2 cellular contexts compared by ENCODE assay signal in the genomic region with DNA sequence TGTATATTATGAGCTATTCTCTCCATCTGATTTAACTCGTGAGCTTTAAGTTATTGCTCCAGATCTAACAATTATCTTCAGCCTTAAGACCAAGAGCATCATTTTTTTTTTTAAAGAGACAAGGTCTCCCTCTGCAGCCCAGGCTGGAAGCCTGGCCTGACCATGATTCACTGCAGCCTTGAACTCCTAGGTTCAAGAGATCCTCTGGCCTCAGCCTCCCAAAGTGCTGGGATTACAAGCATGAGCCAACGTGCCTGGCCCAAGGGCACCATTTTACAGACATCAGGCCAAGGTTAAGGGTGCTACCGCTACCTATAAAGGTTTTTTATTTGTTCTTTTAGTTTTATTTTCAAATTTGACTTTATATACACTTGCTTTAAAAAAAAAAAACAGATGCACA.
TF ChIP-seq lines count a peak whose summit lies in the region.

No MANE protein-coding gene starts in this region.

TF ChIP-seq in HepG2, 621 proteins besides CTCF, POLR2A, EP300 and RAD21:
- TF ChIP-seq ZNF501 (CRISPR knock-in tag; IDR thresholded peaks at IDR 0.05), result no peak
- no peak for TF ChIP-seq ZNF367 (CRISPR knock-in tag; IDR thresholded peaks at IDR 0.05; ENCODE audit: borderline replicate concordance)
- no peak for TF ChIP-seq TOPORS (CRISPR knock-in tag; IDR thresholded peaks at IDR 0.05)
- no peak for TF ChIP-seq ZNF530 (CRISPR knock-in tag; IDR thresholded peaks at IDR 0.05; ENCODE audit: low read depth)
- TF ChIP-seq ZMYM3 (CRISPR knock-in tag; IDR thresholded peaks at IDR 0.05), result peak; percentile 77
- no peak for TF ChIP-seq CEBPG (CRISPR knock-in tag; IDR thresholded peaks at IDR 0.05)
- TF ChIP-seq ZNF615 (CRISPR knock-in tag; IDR thresholded peaks at IDR 0.05; ENCODE audit: borderline replicate concordance), result no peak
- no peak for TF ChIP-seq ZNF34 (CRISPR knock-in tag; IDR thresholded peaks at IDR 0.05; ENCODE audit: borderline replicate concordance)
- no peak for TF ChIP-seq ZNF781 (CRISPR knock-in tag; IDR thresholded peaks at IDR 0.05; ENCODE audit: borderline replicate concordance, not compliant biosample characterization)
- TF ChIP-seq, protein P1, sequence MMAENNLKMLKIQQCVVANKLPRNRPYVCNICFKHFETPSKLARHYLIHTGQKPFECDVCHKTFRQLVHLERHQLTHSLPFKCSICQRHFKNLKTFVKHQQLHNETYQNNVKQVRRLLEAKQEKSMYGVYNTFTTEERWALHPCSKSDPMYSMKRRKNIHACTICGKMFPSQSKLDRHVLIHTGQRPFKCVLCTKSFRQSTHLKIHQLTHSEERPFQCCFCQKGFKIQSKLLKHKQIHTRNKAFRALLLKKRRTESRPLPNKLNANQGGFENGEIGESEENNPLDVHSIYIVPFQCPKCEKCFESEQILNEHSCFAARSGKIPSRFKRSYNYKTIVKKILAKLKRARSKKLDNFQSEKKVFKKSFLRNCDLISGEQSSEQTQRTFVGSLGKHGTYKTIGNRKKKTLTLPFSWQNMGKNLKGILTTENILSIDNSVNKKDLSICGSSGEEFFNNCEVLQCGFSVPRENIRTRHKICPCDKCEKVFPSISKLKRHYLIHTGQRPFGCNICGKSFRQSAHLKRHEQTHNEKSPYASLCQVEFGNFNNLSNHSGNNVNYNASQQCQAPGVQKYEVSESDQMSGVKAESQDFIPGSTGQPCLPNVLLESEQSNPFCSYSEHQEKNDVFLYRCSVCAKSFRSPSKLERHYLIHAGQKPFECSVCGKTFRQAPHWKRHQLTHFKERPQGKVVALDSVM (CRISPR knock-in tag; IDR thresholded peaks at IDR 0.05), result peak; percentile 96
- no peak for TF ChIP-seq MED13 (CRISPR knock-in tag; IDR thresholded peaks at IDR 0.05)
- no peak for TF ChIP-seq FOXO1 (CRISPR knock-in tag; IDR thresholded peaks at IDR 0.05)
- peak; percentile 24; the same call in 1 of the 2 replicates for TF ChIP-seq FOSL2 (CRISPR knock-in tag; IDR thresholded peaks at IDR 0.05)
- TF ChIP-seq POLR2AphosphoS2 (IDR thresholded peaks at IDR 0.05; ENCODE audit: low read depth, low read length), result no peak
- TF ChIP-seq POGZ (CRISPR knock-in tag; IDR thresholded peaks at IDR 0.05), result peak; percentile 43; the same call in 1 of the 2 replicates
- TF ChIP-seq, protein P2, sequence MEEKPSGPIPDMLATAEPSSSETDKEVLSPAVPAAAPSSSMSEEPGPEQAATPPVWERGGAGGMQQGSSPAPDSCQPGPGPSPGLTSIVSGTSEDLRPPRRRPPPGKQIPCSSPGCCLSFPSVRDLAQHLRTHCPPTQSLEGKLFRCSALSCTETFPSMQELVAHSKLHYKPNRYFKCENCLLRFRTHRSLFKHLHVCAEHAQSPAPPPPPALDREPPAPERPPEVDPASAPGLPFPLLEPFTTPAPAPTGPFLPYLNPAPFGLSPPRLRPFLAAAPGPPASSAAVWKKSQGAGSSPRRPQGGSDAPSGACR (CRISPR knock-in tag; IDR thresholded peaks at IDR 0.05), result 0 out of 2 replicates have a peak, but pooled peaks have one; percentile 29
- no peak for TF ChIP-seq ZNF558 (CRISPR knock-in tag; IDR thresholded peaks at IDR 0.05; ENCODE audit: borderline replicate concordance)
- no peak for TF ChIP-seq HNRNPK (IDR thresholded peaks at IDR 0.05; ENCODE audit: low read depth, low read length, poor library complexity, severe bottlenecking)
- TF ChIP-seq ZNF724P (CRISPR knock-in tag; IDR thresholded peaks at IDR 0.05; ENCODE audit: borderline replicate concordance), result no peak
- TF ChIP-seq ZMYM4 (CRISPR knock-in tag; IDR thresholded peaks at IDR 0.05), result 0 out of 2 replicates have a peak, but pooled peaks have one; percentile 46

TF ChIP-seq in GM23338, 12 proteins besides CTCF, POLR2A, EP300 and RAD21:
- TF ChIP-seq CREB1 (CRISPR knock-in tag; IDR thresholded peaks at IDR 0.05; ENCODE audit: low read depth) (no peak), STAT1 (IDR thresholded peaks at IDR 0.05; ENCODE audit: unreplicated experiment) (no peak), EZH2phosphoT487 (IDR thresholded peaks at IDR 0.05; ENCODE audit: unreplicated experiment) (no peak), EZH2 (IDR thresholded peaks at IDR 0.05; ENCODE audit: low read depth, unreplicated experiment) (no peak)
- TF ChIP-seq, protein P3, sequence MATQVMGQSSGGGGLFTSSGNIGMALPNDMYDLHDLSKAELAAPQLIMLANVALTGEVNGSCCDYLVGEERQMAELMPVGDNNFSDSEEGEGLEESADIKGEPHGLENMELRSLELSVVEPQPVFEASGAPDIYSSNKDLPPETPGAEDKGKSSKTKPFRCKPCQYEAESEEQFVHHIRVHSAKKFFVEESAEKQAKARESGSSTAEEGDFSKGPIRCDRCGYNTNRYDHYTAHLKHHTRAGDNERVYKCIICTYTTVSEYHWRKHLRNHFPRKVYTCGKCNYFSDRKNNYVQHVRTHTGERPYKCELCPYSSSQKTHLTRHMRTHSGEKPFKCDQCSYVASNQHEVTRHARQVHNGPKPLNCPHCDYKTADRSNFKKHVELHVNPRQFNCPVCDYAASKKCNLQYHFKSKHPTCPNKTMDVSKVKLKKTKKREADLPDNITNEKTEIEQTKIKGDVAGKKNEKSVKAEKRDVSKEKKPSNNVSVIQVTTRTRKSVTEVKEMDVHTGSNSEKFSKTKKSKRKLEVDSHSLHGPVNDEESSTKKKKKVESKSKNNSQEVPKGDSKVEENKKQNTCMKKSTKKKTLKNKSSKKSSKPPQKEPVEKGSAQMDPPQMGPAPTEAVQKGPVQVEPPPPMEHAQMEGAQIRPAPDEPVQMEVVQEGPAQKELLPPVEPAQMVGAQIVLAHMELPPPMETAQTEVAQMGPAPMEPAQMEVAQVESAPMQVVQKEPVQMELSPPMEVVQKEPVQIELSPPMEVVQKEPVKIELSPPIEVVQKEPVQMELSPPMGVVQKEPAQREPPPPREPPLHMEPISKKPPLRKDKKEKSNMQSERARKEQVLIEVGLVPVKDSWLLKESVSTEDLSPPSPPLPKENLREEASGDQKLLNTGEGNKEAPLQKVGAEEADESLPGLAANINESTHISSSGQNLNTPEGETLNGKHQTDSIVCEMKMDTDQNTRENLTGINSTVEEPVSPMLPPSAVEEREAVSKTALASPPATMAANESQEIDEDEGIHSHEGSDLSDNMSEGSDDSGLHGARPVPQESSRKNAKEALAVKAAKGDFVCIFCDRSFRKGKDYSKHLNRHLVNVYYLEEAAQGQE (IDR thresholded peaks at IDR 0.05; ENCODE audit: unreplicated experiment), result no peak
